Comparison of ENCODE assay signal across 1 cellular context in genomic region chr12:82873951-82874350, GRCh38.
A peak's percentile ranks its signal among the peaks of the same experiment; 100 is the strongest.
TF ChIP-seq lines count a peak whose summit lies in the region.

No MANE protein-coding gene starts in this region.

TF ChIP-seq in SK-N-SH, 30 proteins besides CTCF, POLR2A, EP300 and RAD21 (continued from another document):
- TF ChIP-seq ELF1 (IDR thresholded peaks at IDR 0.05) (no peak), GATA2 (CRISPR knock-in tag; IDR thresholded peaks at IDR 0.05) (peak; percentile 66)
